1 cellular context compared by ENCODE assay signal in genomic region chr2:4381049-4381448, GRCh38.
TF ChIP-seq lines count a peak whose summit lies in the region.

No MANE protein-coding gene starts in this region.

TF ChIP-seq in H1, 55 proteins besides CTCF, POLR2A, EP300 and RAD21 (continued from another document):
- TF ChIP-seq CHD7 (IDR thresholded peaks at IDR 0.05; ENCODE audit: insufficient replicate concordance, low read length) (peak; percentile 86), RBBP5 (IDR thresholded peaks at IDR 0.05; ENCODE audit: borderline replicate concordance, low read depth, low read length) (no peak), BCL11A (IDR thresholded peaks at IDR 0.05; ENCODE audit: low read depth in 2 of 2, low read length in 2 of 2) (peak in 1 of 2 experiments; percentile 48), ASH2L (IDR thresholded peaks at IDR 0.05; ENCODE audit: low read length) (peak; percentile 58), ATF2 (IDR thresholded peaks at IDR 0.05; ENCODE audit: low read length) (no peak), SP2 (IDR thresholded peaks at IDR 0.05; ENCODE audit: low read length) (no peak), CBX8 (IDR thresholded peaks at IDR 0.05; ENCODE audit: borderline replicate concordance, low read depth, low read length) (no peak), POLR2AphosphoS5 (IDR thresholded peaks at IDR 0.05; ENCODE audit: low read depth, low read length) (no peak), HDAC6 (IDR thresholded peaks at IDR 0.05; ENCODE audit: low read depth, low read length) (no peak), FOSL1 (IDR thresholded peaks at IDR 0.05; ENCODE audit: insufficient read depth, low read depth, low read length) (no peak), POU5F1 (IDR thresholded peaks at IDR 0.05; ENCODE audit: low read depth, low read length) (no peak), TAF1 (IDR thresholded peaks at IDR 0.05; ENCODE audit: low read depth, low read length) (no peak), BRCA1 (IDR thresholded peaks at IDR 0.05; ENCODE audit: low read depth, low read length) (no peak), EZH2 (IDR thresholded peaks at IDR 0.05; ENCODE audit: low read depth, low read length, severe bottlenecking) (no peak), ATF3 (IDR thresholded peaks at IDR 0.05; ENCODE audit: insufficient read depth, low read depth, low read length) (no peak), TAF7 (optimal IDR thresholded peaks at IDR 0.05; ENCODE audit: borderline replicate concordance, low read depth, low read length) (no peak), YY1 (IDR thresholded peaks at IDR 0.05; ENCODE audit: low read depth, low read length) (0 out of 2 replicates have a peak, but pooled peaks have one; percentile 12)
TF ChIP-seq in H1: peak in this region for 5.
